In the genomic region with DNA sequence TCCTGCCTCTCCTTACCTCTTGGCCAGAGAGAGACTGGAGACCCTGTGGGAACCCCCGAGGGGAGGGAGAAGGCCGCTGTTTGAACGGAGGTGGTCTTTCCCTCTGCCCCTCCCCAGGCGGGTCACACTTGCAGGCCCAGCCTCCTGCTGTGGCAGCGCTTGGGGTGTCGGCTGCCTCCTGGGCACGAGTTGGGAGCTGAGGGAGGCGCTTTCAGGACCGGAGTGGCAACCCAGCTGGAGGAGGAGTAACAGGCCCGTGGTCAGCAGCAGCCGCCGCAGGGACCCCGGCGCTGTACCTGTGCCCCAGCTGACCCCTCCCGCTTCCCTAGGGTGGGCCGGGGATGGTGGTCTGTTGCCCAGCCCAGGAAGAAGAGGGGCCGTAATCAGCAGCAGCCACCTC, we compare ENCODE assay signal across 1 cellular context.
TF ChIP-seq lines count a peak whose summit lies in the region.

No MANE protein-coding gene starts in this region.

TF ChIP-seq in SK-N-SH, 30 proteins besides CTCF, POLR2A, EP300 and RAD21 (continued from another document):
- TF ChIP-seq PBX3 (IDR thresholded peaks at IDR 0.05) (no peak), NFIC (IDR thresholded peaks at IDR 0.05; ENCODE audit: borderline replicate concordance) (no peak), NRF1 (IDR thresholded peaks at IDR 0.05; ENCODE audit: low read depth, low read length) (no peak), TAF1 (IDR thresholded peaks at IDR 0.05; ENCODE audit: borderline replicate concordance, low read depth, low read length) (no peak), GATA2 (CRISPR knock-in tag; IDR thresholded peaks at IDR 0.05) (no peak), GABPA (IDR thresholded peaks at IDR 0.05; ENCODE audit: low read depth) (no peak), SMC3 (IDR thresholded peaks at IDR 0.05; ENCODE audit: low read depth, low read length) (no peak), ELF1 (IDR thresholded peaks at IDR 0.05) (no peak), TEAD4 (IDR thresholded peaks at IDR 0.05; ENCODE audit: borderline replicate concordance, insufficient read depth) (no peak), TCF12 (IDR thresholded peaks at IDR 0.05) (no peak), MXI1 (IDR thresholded peaks at IDR 0.05; ENCODE audit: low read depth, low read length) (no peak)
- TF ChIP-seq, protein P1, sequence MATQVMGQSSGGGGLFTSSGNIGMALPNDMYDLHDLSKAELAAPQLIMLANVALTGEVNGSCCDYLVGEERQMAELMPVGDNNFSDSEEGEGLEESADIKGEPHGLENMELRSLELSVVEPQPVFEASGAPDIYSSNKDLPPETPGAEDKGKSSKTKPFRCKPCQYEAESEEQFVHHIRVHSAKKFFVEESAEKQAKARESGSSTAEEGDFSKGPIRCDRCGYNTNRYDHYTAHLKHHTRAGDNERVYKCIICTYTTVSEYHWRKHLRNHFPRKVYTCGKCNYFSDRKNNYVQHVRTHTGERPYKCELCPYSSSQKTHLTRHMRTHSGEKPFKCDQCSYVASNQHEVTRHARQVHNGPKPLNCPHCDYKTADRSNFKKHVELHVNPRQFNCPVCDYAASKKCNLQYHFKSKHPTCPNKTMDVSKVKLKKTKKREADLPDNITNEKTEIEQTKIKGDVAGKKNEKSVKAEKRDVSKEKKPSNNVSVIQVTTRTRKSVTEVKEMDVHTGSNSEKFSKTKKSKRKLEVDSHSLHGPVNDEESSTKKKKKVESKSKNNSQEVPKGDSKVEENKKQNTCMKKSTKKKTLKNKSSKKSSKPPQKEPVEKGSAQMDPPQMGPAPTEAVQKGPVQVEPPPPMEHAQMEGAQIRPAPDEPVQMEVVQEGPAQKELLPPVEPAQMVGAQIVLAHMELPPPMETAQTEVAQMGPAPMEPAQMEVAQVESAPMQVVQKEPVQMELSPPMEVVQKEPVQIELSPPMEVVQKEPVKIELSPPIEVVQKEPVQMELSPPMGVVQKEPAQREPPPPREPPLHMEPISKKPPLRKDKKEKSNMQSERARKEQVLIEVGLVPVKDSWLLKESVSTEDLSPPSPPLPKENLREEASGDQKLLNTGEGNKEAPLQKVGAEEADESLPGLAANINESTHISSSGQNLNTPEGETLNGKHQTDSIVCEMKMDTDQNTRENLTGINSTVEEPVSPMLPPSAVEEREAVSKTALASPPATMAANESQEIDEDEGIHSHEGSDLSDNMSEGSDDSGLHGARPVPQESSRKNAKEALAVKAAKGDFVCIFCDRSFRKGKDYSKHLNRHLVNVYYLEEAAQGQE (IDR thresholded peaks at IDR 0.05; ENCODE audit: low read depth, low read length) = no peak
TF ChIP-seq in SK-N-SH: peak in this region for 0.
